ENCODE assay signal across 25 cellular contexts in the genomic region with DNA sequence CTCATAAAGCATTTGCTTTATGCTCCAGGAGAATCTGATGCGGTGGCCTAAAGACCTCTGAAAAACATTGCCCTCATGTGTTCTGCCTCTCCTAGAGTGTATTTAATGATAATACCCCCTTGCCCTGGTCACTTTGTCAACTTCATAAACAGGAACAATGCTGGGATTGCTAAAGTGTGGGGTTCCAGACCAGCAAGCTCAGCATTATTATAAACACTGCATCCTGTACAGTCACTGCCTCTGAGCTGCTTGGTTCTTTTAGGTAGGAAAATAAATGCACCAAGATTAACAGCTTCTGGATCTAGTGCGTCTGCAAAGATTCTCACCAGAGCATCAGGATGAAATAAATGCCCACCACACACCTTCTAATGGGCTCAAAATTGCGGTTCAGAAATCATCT. TPM values are rescaled to one million over a fixed set of nuclear protein-coding genes. Genes with fewer than 3 reads are reported as not detected.
"Had no signal": no experiment of that assay in that cellular context is flagged by ENCODE, and none has a peak within 500 bp of the region (broad histone marks: within the 10 kb centered on the region; RNA-seq: fewer than 3 reads in every experiment).

No MANE protein-coding gene starts in this region.

- H3K4me3 Mint-ChIP-seq: naive thymus-derived CD4-positive, alpha-beta T cell; nephron progenitor cell had no signal

- FAIRE-seq: frontal cortex, keratinocyte had no signal

- H3K4me3 ChIP-seq: coronary artery, dorsolateral prefrontal cortex, heart left ventricle, lung, sigmoid colon, skin epidermis had no signal

- H3K36me3 ChIP-seq: heart left ventricle, sigmoid colon had no signal

- H3K27ac ChIP-seq: sigmoid colon, skin epidermis had no signal

- ATAC-seq: heart left ventricle; left ventricle myocardium superior; naive thymus-derived CD4-positive, alpha-beta T cell had no signal

- H3K36me3 Mint-ChIP-seq: naive thymus-derived CD4-positive, alpha-beta T cell had no signal

- H3K27ac Mint-ChIP-seq: naive thymus-derived CD4-positive, alpha-beta T cell; nephron progenitor cell had no signal

- H3K9me3 Mint-ChIP-seq: naive thymus-derived CD4-positive, alpha-beta T cell; nephron progenitor cell had no signal

- H3K4me1 Mint-ChIP-seq: nephron progenitor cell had no signal

- H3K4me1 ChIP-seq: sigmoid colon had no signal

- DNase-seq: dorsolateral prefrontal cortex; effector CD8-positive, alpha-beta T cell; heart left ventricle; left ventricle myocardium superior; mesenchymal stem cell; midbrain; naive thymus-derived CD4-positive, alpha-beta T cell; nephron progenitor cell; posterior cingulate gyrus; sigmoid colon; stimulated activated CD4-positive, alpha-beta T cell treated with anti-CD3 and anti-CD28 coated beads, Interleukin-12 subunit alpha, Interleukin-12 subunit beta, amount 100 ng/mL, for 4 hours; stimulated activated naive CD4-positive, alpha-beta T cell treated with Interleukin-2 at 50 U/mL for 16 hours; trophoblast cell had no signal

- H3K9me3 ChIP-seq: heart left ventricle, sigmoid colon had no signal

RNA-seq across cellular contexts. Expression of a gene that starts 12.2 kb away (rescaled TPM):
- total RNA-seq: fibroblast of lung, frontal cortex, glomerular endothelial cell, osteocyte, pulmonary artery endothelial cell had no signal
- polyA plus RNA-seq: keratinocyte; naive thymus-derived CD4-positive, alpha-beta T cell had no signal

RNA-seq across cellular contexts. Expression of a gene that starts 46.1 kb away (rescaled TPM):
- total RNA-seq: chondrocyte, fibroblast of lung, frontal cortex, glomerular endothelial cell, heart left ventricle, left ventricle myocardium superior, osteocyte, pulmonary artery endothelial cell, sigmoid colon, urinary bladder had no signal
- polyA plus RNA-seq: esophagus; fibroblast of lung; keratinocyte; naive thymus-derived CD4-positive, alpha-beta T cell had no signal
